In genomic region chr6:52087498-52087999, GRCh38 we compare ENCODE assay signal across 9 cellular contexts. TPM values are rescaled to one million over a fixed set of nuclear protein-coding genes. Genes with fewer than 3 reads are reported as not detected.
DNase-seq lines count a peak whose midpoint lies in the region; ATAC-seq, FAIRE-seq and TF ChIP-seq lines count a peak whose summit lies in the region.
"Had no signal": no experiment of that assay in that cellular context is flagged by ENCODE, and none has a peak within 500 bp of the region (broad histone marks: within the 10 kb centered on the region; RNA-seq: fewer than 3 reads in every experiment).

Gene PKHD1, minus strand, starts transcription at chr6:52087613. Its CDS starts 2,680 bp downstream, at chr6:52084933.

- H3K27ac ChIP-seq in GM12878 (ENCODE audit: control insufficient read depth, insufficient read depth) (no peak within 1 kb of the TSS), mucosa of rectum (ENCODE audit: low read depth in 2 of 2, low read length in 2 of 2) (no peak within 1 kb of the TSS)
- H3K27ac ChIP-seq: SJSA1 had no signal

- H2AFZ ChIP-seq in GM12878 (ENCODE audit: control insufficient read depth, low read depth, low read length): no peak within 1 kb of the TSS

- BruUV-seq in GM12878 (replicated peaks; lab: Mats Ljungman, UMichigan): no TSS peak

- no peak within 1 kb of the TSS for H3K4me3 Mint-ChIP-seq in activated CD4-positive, alpha-beta memory T cell treated with anti-CD3 and anti-CD28 coated beads for 36 hours

- TF ChIP-seq RAD21 in GM12878 (IDR thresholded peaks at IDR 0.05; ENCODE audit: insufficient read depth, low read depth, low read length): peak; percentile 33; the same call in 1 of the 2 replicates

- peaks cover 2% of the 10 kb centered on the region for H3K4me1 Mint-ChIP-seq in activated CD4-positive, alpha-beta memory T cell treated with anti-CD3 and anti-CD28 coated beads for 36 hours (ENCODE audit: low read depth)

- WGBS in GM12878 (ENCODE audit: insufficient coverage, insufficient replicate concordance, low lambda C conversion rate, missing lambda C conversion rate): 2% methylated on average over 7 of the region's 7 CpGs

- H3K36me3 Mint-ChIP-seq in activated CD4-positive, alpha-beta memory T cell treated with anti-CD3 and anti-CD28 coated beads for 36 hours: no peaks in the 10 kb centered on the region

- peaks cover 8% of the 10 kb centered on the region for H3K27me3 Mint-ChIP-seq in activated CD4-positive, alpha-beta memory T cell treated with anti-CD3 and anti-CD28 coated beads for 36 hours

- H3K27me3 ChIP-seq in GM12878 (replicated peaks in 1 of 2; ENCODE audit: control insufficient read depth in 2 of 2, insufficient read depth in 2 of 2, low read length in 1 of 2) (no peaks in the 10 kb centered on the region; a peak in 2 of 4 replicates), mucosa of rectum (ENCODE audit: control insufficient read depth in 2 of 2, insufficient read depth in 2 of 2, low read length in 2 of 2) (no peaks in the 10 kb centered on the region)

- no peaks in the 10 kb centered on the region for H3K9me3 Mint-ChIP-seq in activated CD4-positive, alpha-beta memory T cell treated with anti-CD3 and anti-CD28 coated beads for 36 hours

- FAIRE-seq in GM12878 (lab: Jason Lieb, UNC): no peak
- FAIRE-seq in GM12891 (lab: Jason Lieb, UNC): no peak

- H4K20me1 ChIP-seq in GM12878 (ENCODE audit: control insufficient read depth, insufficient read depth): no peaks in the 10 kb centered on the region

- no peak within 1 kb of the TSS for H3K4me2 ChIP-seq in GM12878 (ENCODE audit: control insufficient read depth, insufficient read depth)

- peak; percentile 33 to 55 (median 39); a peak in 5 of 6 replicates for TF ChIP-seq CTCF in GM12878 (IDR thresholded peaks at IDR 0.05 in 2 of 3, conservative IDR thresholded peaks at IDR 0.05 in 1 of 3; ENCODE audit: control insufficient read depth in 2 of 3, extremely low read depth in 1 of 3, insufficient read depth in 1 of 3, low read depth in 3 of 3, low read length in 3 of 3)

- intact Hi-C loops in GM12878 (cut with micrococcal nuclease; ENCODE audit: unreplicated experiment): loop anchor here (5.0 kb wide), 1 partner anchor 145 kb away; no protein-coding TSS in a partner anchor
- intact Hi-C loops in activated CD4-positive, alpha-beta memory T cell treated with anti-CD3 and anti-CD28 coated beads for 36 hours (cut with micrococcal nuclease): no loop called here

- in situ Hi-C loops in GM12878 (cut with MboI): no loop called here

- TF ChIP-seq EP300 in GM12878 (IDR thresholded peaks at IDR 0.05; ENCODE audit: borderline replicate concordance in 1 of 2, control insufficient read depth in 1 of 2, low read depth in 2 of 2, low read length in 2 of 2): no peak

- CTCF ChIA-PET in GM12878 (lab: Yijun Ruan, JAX): interaction anchor here (0.9 kb wide), 1 partner anchor 27 kb away, joined by 3 read pairs; no protein-coding TSS in a partner anchor
- CTCF ChIA-PET in activated CD4-positive, alpha-beta memory T cell treated with anti-CD3 and anti-CD28 coated beads for 36 hours (lab: Charles Lee): interaction anchor here (0.9 to 1.2 kb wide), 2 partner anchors 24 to 174 kb away, joined by 3 read pairs; no protein-coding TSS in a partner anchor

- TF ChIP-seq POLR2A in GM12878 (IDR thresholded peaks at IDR 0.05; ENCODE audit: low read depth, low read length) (no peak), GM12891 (IDR thresholded peaks at IDR 0.05; ENCODE audit: low read depth, low read length) (no peak)

- SMC1A ChIA-PET in GM12878 (lab: Charles Lee; ENCODE audit: uncharacterized antibody, unreplicated experiment): no interaction called here

- POLR2A ChIA-PET in GM12878 (lab: Charles Lee): no interaction called here
- POLR2A ChIA-PET in activated CD4-positive, alpha-beta memory T cell treated with anti-CD3 and anti-CD28 coated beads for 36 hours (lab: Charles Lee): no interaction called here

- H3K9me3 ChIP-seq in GM12878 (replicated peaks; ENCODE audit: control insufficient read depth, insufficient read depth, low read length) (no peaks in the 10 kb centered on the region), mucosa of rectum (ENCODE audit: control insufficient read depth in 2 of 2, low read length in 2 of 2) (no peaks in the 10 kb centered on the region)
- H3K9me3 ChIP-seq: SJSA1 had no signal

- ATAC-seq in GM12878 (peak; percentile 65; the same call in 2 of the 3 replicates), GM18870 (IDR thresholded peaks at IDR 0.05; ENCODE audit: unreplicated experiment) (no peak), HG02798 (IDR thresholded peaks at IDR 0.05; ENCODE audit: poor library complexity, unreplicated experiment) (no peak)

- no peak within 1 kb of the TSS for H3K27ac Mint-ChIP-seq in activated CD4-positive, alpha-beta memory T cell treated with anti-CD3 and anti-CD28 coated beads for 36 hours

- DNase-seq in Daoy (ENCODE audit: low read depth): peak; percentile 20
- peak; percentile 54 for DNase-seq in HuH-7 (ENCODE audit: low spot score)
- DNase-seq in GM12878 (ENCODE audit: low read depth, low spot score): no peak
- DNase-seq in GM12891 (ENCODE audit: insufficient read length, low spot score): no peak
- DNase-seq in activated CD4-positive, alpha-beta memory T cell treated with anti-CD3 and anti-CD28 coated beads for 36 hours: no peak

- H3K36me3 ChIP-seq in GM12878 (ENCODE audit: control insufficient read depth in 2 of 2, insufficient read depth in 2 of 2, low read length in 1 of 2) (no peaks in the 10 kb centered on the region), mucosa of rectum (ENCODE audit: control insufficient read depth in 2 of 2, insufficient read depth in 2 of 2, low read length in 2 of 2) (no peaks in the 10 kb centered on the region)
- H3K36me3 ChIP-seq: SJSA1 had no signal

- no peak within 1 kb of the TSS for H3K4me3 ChIP-seq in GM12878
- peak within 1 kb of the TSS; percentile 2 to 14 for H3K4me3 ChIP-seq in mucosa of rectum (ENCODE audit: low read length in 2 of 2)
- H3K4me3 ChIP-seq: SJSA1 had no signal

- H3K4me1 ChIP-seq in GM12878 (ENCODE audit: control insufficient read depth, insufficient read depth, low read length) (no peaks in the 10 kb centered on the region), mucosa of rectum (ENCODE audit: control insufficient read depth in 2 of 2, insufficient read depth in 2 of 2, low read length in 2 of 2) (no peaks in the 10 kb centered on the region)
- H3K4me1 ChIP-seq: SJSA1 had no signal

- H3K79me2 ChIP-seq in GM12878 (ENCODE audit: control insufficient read depth, insufficient read depth, low read length): no peaks in the 10 kb centered on the region

- RAD21 ChIA-PET in GM12878 (lab: Charles Lee; ENCODE audit: unreplicated experiment): no interaction called here

- H3K9ac ChIP-seq in GM12878 (ENCODE audit: control insufficient read depth, insufficient read depth, low read length) (no peak within 1 kb of the TSS), mucosa of rectum (ENCODE audit: low read depth in 1 of 2, low read length in 2 of 2) (no peak within 1 kb of the TSS)

TF ChIP-seq in GM12878, 131 proteins besides CTCF, POLR2A, EP300 and RAD21:
- TF ChIP-seq SMC3 (IDR thresholded peaks at IDR 0.05; ENCODE audit: borderline replicate concordance, low read length) (0 out of 2 replicates have a peak, but pooled peaks have one; percentile 16), KAT2A (conservative IDR thresholded peaks at IDR 0.05; ENCODE audit: control insufficient read depth, low read depth, low read length) (no peak), ZSCAN29 (IDR thresholded peaks at IDR 0.05) (no peak)

TF ChIP-seq in GM12891, 5 proteins besides CTCF, POLR2A, EP300 and RAD21:
- TF ChIP-seq TAF1 (IDR thresholded peaks at IDR 0.05; ENCODE audit: low read depth, low read length) (no peak), POU2F2 (IDR thresholded peaks at IDR 0.05; ENCODE audit: low read depth, low read length) (no peak), PAX5 (IDR thresholded peaks at IDR 0.05; ENCODE audit: insufficient read depth, low read length, severe bottlenecking) (no peak), SPI1 (IDR thresholded peaks at IDR 0.05; ENCODE audit: low read depth, low read length) (no peak), POLR2AphosphoS5 (IDR thresholded peaks at IDR 0.05; ENCODE audit: low read depth, low read length) (no peak)
TF ChIP-seq in GM12891: peak in this region for 0.

RNA-seq across cellular contexts. Expression of gene PKHD1, which starts in this region (rescaled TPM):
- total RNA-seq in Daoy (2014; rRNA removed; shearing (Covaris generic)): under 0.01 TPM in 1 of 2 replicates, not detected in the other
- total RNA-seq in GM12878 (2013; cell fraction: nucleolus; rRNA removed): 1.5 and 1.7 TPM in 2 replicates
- total RNA-seq in GM12878 (2014; rRNA removed) (under 0.01 TPM in 2 replicates), GM12878 (2014; rRNA removed; fragmentation: Illumina TruSeq; extraction: Trizol) (under 0.01 and 0.05 TPM in 2 replicates), GM12878 (2021) (0.03 and 0.05 TPM in 2 replicates)
- 0.01 TPM for polyA plus RNA-seq in GM12878 (2011; ENCODE audit: low read depth)
- polyA plus RNA-seq in GM12878 (2011; rRNA removed) (0.90 and 1.0 TPM in 2 replicates), GM12878 (2014; fragmentation: Illumina TruSeq; extraction: Trizol) (0.03 TPM in 2 replicates), GM12878 (2014; fragmentation: Nextera tagmentation; extraction: Ambion mirVana) (under 1 TPM; 0.02 TPM), GM12878 (2014; rRNA removed) (0.01 TPM in 2 replicates), GM12878 (2016; fragmentation: Nextera tagmentation; extraction: Ambion mirVana) (under 1 TPM in 1 of 2 experiments, not detected in 1; 0.03 TPM)
- 0.40 and 0.51 TPM in 2 replicates for polyA plus RNA-seq in GM12878 (2011; cell fraction: cytosol; rRNA removed)
- 1.6 and 3.0 TPM in 2 replicates for polyA plus RNA-seq in GM12878 (2011; cell fraction: nucleus; rRNA removed)
- polyA plus RNA-seq in GM12878 (2012): 0.01 TPM in 2 replicates
- 2.8 and 3.0 TPM in 2 replicates for polyA minus RNA-seq in GM12878 (2011; rRNA and poly(A)+ RNA removed)
- 0.27 and 0.42 TPM in 2 replicates for polyA minus RNA-seq in GM12878 (2011; cell fraction: cytosol; rRNA and poly(A)+ RNA removed)
- polyA minus RNA-seq in GM12878 (2011; cell fraction: nucleus; rRNA and poly(A)+ RNA removed): 3.7 and 4.1 TPM in 2 replicates
- polyA plus RNA-seq in GM12891 (2012; ENCODE audit: low read depth, missing spikeins): 0.04 TPM
- total RNA-seq in activated CD4-positive, alpha-beta memory T cell treated with anti-CD3 and anti-CD28 coated beads for 36 hours: under 1 TPM in 1 of 2 experiments, not detected in 1; 0.02 TPM

Comparison
In these comparisons a context has a peak if more than half of its experiments do, and no peak if none do; other contexts are left out.
1. Peak in DNase-seq in Daoy; RNA of the gene not detected or under 1 TPM.